ENCODE assay signal across 24 cellular contexts in genomic region chr15:93076875-93077274, GRCh38. TPM values are rescaled to one million over a fixed set of nuclear protein-coding genes. Genes with fewer than 3 reads are reported as not detected.
DNase-seq lines count a peak whose midpoint lies in the region; ATAC-seq and TF ChIP-seq lines count a peak whose summit lies in the region.
"Had no signal": no experiment of that assay in that cellular context is flagged by ENCODE, and none has a peak within 500 bp of the region (broad histone marks: within the 10 kb centered on the region; RNA-seq: fewer than 3 reads in every experiment).

No MANE protein-coding gene starts in this region.

- TF ChIP-seq POLR2A in sigmoid colon (IDR thresholded peaks at IDR 0.05) = no peak

- no peak for TF ChIP-seq CTCF in sigmoid colon (IDR thresholded peaks at IDR 0.05)

- no peak overlapping the region for H3K4me3 Mint-ChIP-seq in stimulated activated effector memory CD8-positive, alpha-beta T cell treated with anti-CD3 and anti-CD28 coated beads, Interleukin-12 subunit alpha, Interleukin-12 subunit beta, amount 100 ng/mL, for 72 hours
- H3K4me3 Mint-ChIP-seq: CD4-positive, alpha-beta memory T cell; H9 had no signal

- ATAC-seq in stimulated activated effector memory CD8-positive, alpha-beta T cell treated with anti-CD3 and anti-CD28 coated beads, Interleukin-12 subunit alpha, Interleukin-12 subunit beta, amount 100 ng/mL, for 72 hours = no peak

- H3K27me3 ChIP-seq in muscle layer of colon (ENCODE audit: control insufficient read depth in 1 of 2, insufficient read depth in 2 of 2, low read length in 2 of 2) (peaks cover 0 to 6% of the 10 kb centered on the region in 2 donors), sigmoid colon (no peaks in the 10 kb centered on the region)

- no peaks in the 10 kb centered on the region for H3K36me3 Mint-ChIP-seq in stimulated activated effector memory CD8-positive, alpha-beta T cell treated with anti-CD3 and anti-CD28 coated beads, Interleukin-12 subunit alpha, Interleukin-12 subunit beta, amount 100 ng/mL, for 72 hours
- H3K36me3 Mint-ChIP-seq: CD4-positive, alpha-beta memory T cell had no signal

- peak in 3 of 4 donors; percentile 7 to 83 (median 9) for TF ChIP-seq EP300 in sigmoid colon (IDR thresholded peaks at IDR 0.05)

- no peak for DNase-seq in sigmoid colon
- DNase-seq in activated T-cell treated with anti-CD3 and anti-CD28 coated beads, Interleukin-2, amount 50 U/mL, for 1 hour = no peak
- no peak for DNase-seq in UCSD-AML1 (lab: John Stamatoyannopoulos, UW; ENCODE audit: unreplicated experiment)
- DNase-seq in activated gamma-delta T cell treated with Interleukin-2 at 50 U/mL for 16 hours = no peak
- no peak for DNase-seq in stimulated activated effector memory CD8-positive, alpha-beta T cell treated with anti-CD3 and anti-CD28 coated beads, Interleukin-12 subunit alpha, Interleukin-12 subunit beta, amount 100 ng/mL, for 72 hours (ENCODE audit: low spot score in 2 of 2)
- DNase-seq: CD4-positive, alpha-beta memory T cell; COR-L47; DMS53; H9; IMR-90; KG1; MG63; NCI-H1694; NCI-H2029 treated with DMSO at 0.1 percent for 48 hours; NCI-H2227 treated with DMSO at 0.1 percent for 48 hours; NCI-H526 treated with DMSO at 0.1 percent for 48 hours; PC-9; Right ventricle myocardium superior had no signal

- H3K27ac Mint-ChIP-seq in stimulated activated effector memory CD8-positive, alpha-beta T cell treated with anti-CD3 and anti-CD28 coated beads, Interleukin-12 subunit alpha, Interleukin-12 subunit beta, amount 100 ng/mL, for 72 hours = no peak overlapping the region
- H3K27ac Mint-ChIP-seq: CD4-positive, alpha-beta memory T cell; H9 had no signal

- H3K4me3 ChIP-seq in muscle layer of colon (ENCODE audit: low read depth in 1 of 2, low read length in 2 of 2) = no peak overlapping the region
- no peak overlapping the region for H3K4me3 ChIP-seq in sigmoid colon
- H3K4me3 ChIP-seq: BLaER1 treated with 17β-estradiol and CSF1 and Interleukin-3, amounts not matched to agents 10 nM and 100 nM; MG63; PC-9; SJSA1 had no signal

- H3K36me3 ChIP-seq in muscle layer of colon (ENCODE audit: insufficient read depth, low read length) = no peaks in the 10 kb centered on the region
- H3K36me3 ChIP-seq in sigmoid colon = no peaks in the 10 kb centered on the region
- H3K36me3 ChIP-seq: MG63 had no signal

- intact Hi-C loops in sigmoid colon (cut with DNase I) = no loop called here

- peak overlapping the region; percentile 19 for H3K27ac ChIP-seq in cingulate gyrus (ENCODE audit: low read depth, low read length)
- H3K27ac ChIP-seq in muscle layer of colon (ENCODE audit: low read depth, low read length) = peak overlapping the region; percentile 61
- H3K27ac ChIP-seq in sigmoid colon = peak overlapping the region; percentile 60 to 96 (median 76)
- H3K27ac ChIP-seq: BLaER1 treated with 17β-estradiol and CSF1 and Interleukin-3, amounts not matched to agents 10 nM and 100 nM; PC-9; SJSA1 had no signal

- no peak overlapping the region for H3K9ac ChIP-seq in muscle layer of colon (ENCODE audit: low read length)
- H3K9ac ChIP-seq: BLaER1 treated with 17β-estradiol and CSF1 and Interleukin-3, amounts not matched to agents 10 nM and 100 nM had no signal

- H3K4me1 ChIP-seq in muscle layer of colon (ENCODE audit: insufficient read depth, low read length) (peaks cover 62% of the 10 kb centered on the region), sigmoid colon (peaks cover 0 to 85% (median 59%) of the 10 kb centered on the region in 4 donors)

- no peaks in the 10 kb centered on the region for H3K9me3 Mint-ChIP-seq in stimulated activated effector memory CD8-positive, alpha-beta T cell treated with anti-CD3 and anti-CD28 coated beads, Interleukin-12 subunit alpha, Interleukin-12 subunit beta, amount 100 ng/mL, for 72 hours
- H3K9me3 Mint-ChIP-seq: CD4-positive, alpha-beta memory T cell; H9 had no signal

- H3K4me1 Mint-ChIP-seq in stimulated activated effector memory CD8-positive, alpha-beta T cell treated with anti-CD3 and anti-CD28 coated beads, Interleukin-12 subunit alpha, Interleukin-12 subunit beta, amount 100 ng/mL, for 72 hours = peaks cover 21% of the 10 kb centered on the region

- no peaks in the 10 kb centered on the region for H3K9me3 ChIP-seq in muscle layer of colon (ENCODE audit: low read length)
- no peaks in the 10 kb centered on the region for H3K9me3 ChIP-seq in sigmoid colon
- H3K9me3 ChIP-seq: BLaER1 treated with 17β-estradiol and CSF1 and Interleukin-3, amounts not matched to agents 10 nM and 100 nM; MG63; SJSA1 had no signal

- WGBS in sigmoid colon, 2 donors = 80 to 85% methylated on average over 5 of the region's 5 CpGs

RNA-seq across cellular contexts. Expression of gene RGMA, which starts 12.1 kb away (rescaled TPM):
- 10 to 100 TPM; 21.8 to 58.6 (median 32.8) TPM for total RNA-seq in sigmoid colon
- polyA plus RNA-seq in sigmoid colon = 10 to 100 TPM in 1 of 3 donors, 1 to 10 TPM in 2; 1.4 to 18.5 (median 6.0) TPM
- total RNA-seq: CD4-positive, alpha-beta memory T cell; Daoy; RPMI7951 had no signal
- polyA plus RNA-seq: CD4-positive, alpha-beta memory T cell had no signal

Comparison
In these comparisons a context has a peak if more than half of its experiments do, and no peak if none do; other contexts are left out.
1. H3K27ac ChIP-seq: peak in every context shown above with its lines; median percentile 76 in sigmoid colon; 61 in muscle layer of colon; 19 in cingulate gyrus.